Comparison of ENCODE assay signal across 27 cellular contexts in genomic region chr10:12749760-12750478, GRCh38.
"Had no signal": no experiment of that assay in that cellular context is flagged by ENCODE, and none has a peak within 500 bp of the region (broad histone marks: within the 10 kb centered on the region; RNA-seq: fewer than 3 reads in every experiment).

No MANE protein-coding gene starts in this region.

- H3K9me3 Mint-ChIP-seq: activated CD4-positive, alpha-beta memory T cell treated with anti-CD3 and anti-CD28 coated beads, Interleukin-2, amount 10 ng/mL, durations not matched to agents 7 days and 5 days; activated CD4-positive, alpha-beta T cell treated with anti-CD3 and anti-CD28 coated beads, Interleukin-2, amount 10 ng/mL, durations not matched to agents 7 days and 5 days; activated naive CD4-positive, alpha-beta T cell treated with anti-CD3 and anti-CD28 coated beads, Interleukin-2, amount 10 ng/mL, durations not matched to agents 7 days and 5 days; activated naive CD4-positive, alpha-beta T cell treated with anti-CD3 and anti-CD28 coated beads, Interleukin-2, amount 50 U/mL, for 72 hours; activated naive CD8-positive, alpha-beta T cell treated with anti-CD3 and anti-CD28 coated beads, Interleukin-2, amount 10 ng/mL, durations not matched to agents 7 days and 5 days; activated T-cell treated with anti-CD3 and anti-CD28 coated beads, Interleukin-2, amount 50 U/mL, for 24 hours; activated T-cell treated with anti-CD3 and anti-CD28 coated beads, Interleukin-2, amount 50 U/mL, for 72 hours had no signal

- H3K4me3 Mint-ChIP-seq: activated CD4-positive, alpha-beta memory T cell treated with anti-CD3 and anti-CD28 coated beads, Interleukin-2, amount 10 ng/mL, durations not matched to agents 7 days and 5 days; activated CD4-positive, alpha-beta T cell treated with anti-CD3 and anti-CD28 coated beads, Interleukin-2, amount 10 ng/mL, durations not matched to agents 7 days and 5 days; activated naive CD4-positive, alpha-beta T cell treated with anti-CD3 and anti-CD28 coated beads, Interleukin-2, amount 10 ng/mL, durations not matched to agents 7 days and 5 days; activated naive CD8-positive, alpha-beta T cell treated with anti-CD3 and anti-CD28 coated beads, Interleukin-2, amount 10 ng/mL, durations not matched to agents 7 days and 5 days; activated T-cell treated with anti-CD3 and anti-CD28 coated beads, Interleukin-2, amount 50 U/mL, for 24 hours; activated T-cell treated with anti-CD3 and anti-CD28 coated beads, Interleukin-2, amount 50 U/mL, for 72 hours had no signal

- H3K27ac ChIP-seq: ascending aorta, colonic mucosa, epithelial cell of prostate, heart left ventricle had no signal

- H3K4me1 Mint-ChIP-seq: activated CD4-positive, alpha-beta memory T cell treated with anti-CD3 and anti-CD28 coated beads, Interleukin-2, amount 10 ng/mL, durations not matched to agents 7 days and 5 days; activated CD4-positive, alpha-beta T cell treated with anti-CD3 and anti-CD28 coated beads, Interleukin-2, amount 10 ng/mL, durations not matched to agents 7 days and 5 days; activated naive CD4-positive, alpha-beta T cell treated with anti-CD3 and anti-CD28 coated beads, Interleukin-2, amount 10 ng/mL, durations not matched to agents 7 days and 5 days; activated naive CD8-positive, alpha-beta T cell treated with anti-CD3 and anti-CD28 coated beads, Interleukin-2, amount 10 ng/mL, durations not matched to agents 7 days and 5 days had no signal

- H3K9me3 ChIP-seq: ascending aorta, colonic mucosa, heart left ventricle had no signal

- H3K36me3 Mint-ChIP-seq: activated naive CD4-positive, alpha-beta T cell treated with anti-CD3 and anti-CD28 coated beads, Interleukin-2, amount 10 ng/mL, durations not matched to agents 7 days and 5 days; activated naive CD4-positive, alpha-beta T cell treated with anti-CD3 and anti-CD28 coated beads, Interleukin-2, amount 50 U/mL, for 72 hours; activated naive CD8-positive, alpha-beta T cell treated with anti-CD3 and anti-CD28 coated beads, Interleukin-2, amount 10 ng/mL, durations not matched to agents 7 days and 5 days had no signal

- H3K27me3 ChIP-seq: ascending aorta, colonic mucosa, heart left ventricle had no signal

- FAIRE-seq: endometrium, endothelial cell of umbilical vein, frontal cortex had no signal

- H3K27me3 Mint-ChIP-seq: activated CD4-positive, alpha-beta memory T cell treated with anti-CD3 and anti-CD28 coated beads, Interleukin-2, amount 10 ng/mL, durations not matched to agents 7 days and 5 days; activated CD4-positive, alpha-beta T cell treated with anti-CD3 and anti-CD28 coated beads, Interleukin-2, amount 10 ng/mL, durations not matched to agents 7 days and 5 days; activated naive CD4-positive, alpha-beta T cell treated with anti-CD3 and anti-CD28 coated beads, Interleukin-2, amount 10 ng/mL, durations not matched to agents 7 days and 5 days; activated naive CD8-positive, alpha-beta T cell treated with anti-CD3 and anti-CD28 coated beads, Interleukin-2, amount 10 ng/mL, durations not matched to agents 7 days and 5 days; activated T-cell treated with anti-CD3 and anti-CD28 coated beads, Interleukin-2, amount 50 U/mL, for 24 hours had no signal

- DNase-seq: activated CD4-positive, alpha-beta memory T cell treated with anti-CD3 and anti-CD28 coated beads, Interleukin-2, amount 10 ng/mL, durations not matched to agents 7 days and 5 days; activated CD4-positive, alpha-beta T cell treated with anti-CD3 and anti-CD28 coated beads for 1 hour; activated CD4-positive, alpha-beta T cell treated with anti-CD3 and anti-CD28 coated beads for 4 hours; activated CD4-positive, alpha-beta T cell treated with anti-CD3 and anti-CD28 coated beads, Interleukin-2, amount 10 ng/mL, durations not matched to agents 7 days and 5 days; activated CD4-positive, alpha-beta T cell treated with anti-CD3 and anti-CD28 coated beads, Interleukin-2, amount 50 U/mL, for 4 hours; activated CD4-positive, CD25-positive, alpha-beta regulatory T cell; activated CD8-positive, alpha-beta memory T cell treated with anti-CD3 and anti-CD28 coated beads, Interleukin-2, amount 50 U/mL, for 48 hours; activated gamma-delta T cell; activated naive CD4-positive, alpha-beta T cell; activated naive CD4-positive, alpha-beta T cell treated with anti-CD3 and anti-CD28 coated beads, Interleukin-2, amount 10 ng/mL, durations not matched to agents 7 days and 5 days; activated naive CD8-positive, alpha-beta T cell treated with anti-CD3 and anti-CD28 coated beads, Interleukin-2, amount 10 ng/mL, durations not matched to agents 7 days and 5 days; activated T-cell treated with anti-CD3 and anti-CD28 coated beads for 4 hours; activated T-cell treated with anti-CD3 and anti-CD28 coated beads, Interleukin-2, amount 50 U/mL, for 24 hours; activated T-cell treated with anti-CD3 and anti-CD28 coated beads, Interleukin-2, amount 50 U/mL, for 72 hours; caudate nucleus; effector CD8-positive, alpha-beta T cell; foreskin fibroblast; glutamatergic neuron; heart left ventricle; T-helper 2 cell had no signal

- H3K36me3 ChIP-seq: ascending aorta, colonic mucosa, heart left ventricle had no signal

- H3K4me3 ChIP-seq: ascending aorta, colonic mucosa, heart left ventricle had no signal

- H3K27ac Mint-ChIP-seq: activated CD4-positive, alpha-beta memory T cell treated with anti-CD3 and anti-CD28 coated beads, Interleukin-2, amount 10 ng/mL, durations not matched to agents 7 days and 5 days; activated CD4-positive, alpha-beta T cell treated with anti-CD3 and anti-CD28 coated beads, Interleukin-2, amount 10 ng/mL, durations not matched to agents 7 days and 5 days; activated naive CD4-positive, alpha-beta T cell treated with anti-CD3 and anti-CD28 coated beads, Interleukin-2, amount 10 ng/mL, durations not matched to agents 7 days and 5 days; activated naive CD4-positive, alpha-beta T cell treated with anti-CD3 and anti-CD28 coated beads, Interleukin-2, amount 50 U/mL, for 72 hours; activated naive CD8-positive, alpha-beta T cell treated with anti-CD3 and anti-CD28 coated beads, Interleukin-2, amount 10 ng/mL, durations not matched to agents 7 days and 5 days; activated T-cell treated with anti-CD3 and anti-CD28 coated beads, Interleukin-2, amount 50 U/mL, for 24 hours; activated T-cell treated with anti-CD3 and anti-CD28 coated beads, Interleukin-2, amount 50 U/mL, for 72 hours had no signal

- ATAC-seq: activated naive CD4-positive, alpha-beta T cell treated with anti-CD3 and anti-CD28 coated beads, Interleukin-2, amount 50 U/mL, for 72 hours; activated T-cell treated with anti-CD3 and anti-CD28 coated beads, Interleukin-2, amount 50 U/mL, for 72 hours; heart left ventricle had no signal

- H3K4me1 ChIP-seq: colonic mucosa, heart left ventricle had no signal
